30 cellular contexts compared by ENCODE assay signal in the genomic region with DNA sequence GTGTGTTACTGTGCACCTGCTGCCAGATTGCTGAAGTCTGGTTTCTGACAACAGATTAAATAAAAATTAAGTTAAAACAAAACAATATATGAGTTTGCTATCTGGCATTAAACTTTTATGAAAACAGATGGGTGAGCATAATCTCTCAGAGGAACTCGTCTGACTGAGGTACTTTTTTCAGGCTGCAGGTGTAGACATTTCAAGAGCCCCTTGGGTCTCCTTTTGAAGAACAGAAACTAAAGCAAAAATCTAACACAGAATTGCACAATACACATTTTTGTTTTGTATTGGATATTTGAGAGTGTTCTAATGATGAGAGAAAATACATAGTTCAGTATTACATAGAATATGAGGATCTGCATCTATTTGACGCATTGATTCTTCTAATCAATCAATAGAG.
"Had no signal": no experiment of that assay in that cellular context is flagged by ENCODE, and none has a peak within 500 bp of the region (broad histone marks: within the 10 kb centered on the region; RNA-seq: fewer than 3 reads in every experiment).

No MANE protein-coding gene starts in this region.

- H3K4me2 ChIP-seq: smooth muscle cell had no signal

- H3K36me3 ChIP-seq: neutrophil, ovary, right lobe of liver, spleen, suprapubic skin, tibial artery, transverse colon, upper lobe of right lung, uterus had no signal

- H3K27me3 ChIP-seq: neutrophil, ovary, right lobe of liver, spleen, suprapubic skin, testis, tibial artery, transverse colon, upper lobe of right lung, uterus had no signal

- H3K9me3 ChIP-seq: neutrophil, ovary, psoas muscle, right lobe of liver, spleen, suprapubic skin, testis, tibial artery, transverse colon, upper lobe of right lung, uterus had no signal

- H3K27ac ChIP-seq: neutrophil, ovary, parathyroid adenoma, psoas muscle, right lobe of liver, skin epidermis, spleen, suprapubic skin, testis, tibial artery, transverse colon, upper lobe of right lung, uterus had no signal

- H2AFZ ChIP-seq: parathyroid adenoma had no signal

- DNase-seq: naive thymus-derived CD8-positive, alpha-beta T cell; nephron progenitor cell; nucleus accumbens; ovary; posterior cingulate gyrus; psoas muscle; right cardiac atrium; right lobe of liver; spleen; stimulated activated CD4-positive, alpha-beta T cell treated with anti-CD3 and anti-CD28 coated beads, Interleukin-12 subunit alpha, Interleukin-12 subunit beta, amount 100 ng/mL, for 4 hours; stimulated activated CD4-positive, alpha-beta T cell treated with anti-CD3 and anti-CD28 coated beads, Interleukin-1b, Interleukin-23, amount 100 ng/mL, for 48 hours; stimulated activated CD4-positive, alpha-beta T cell treated with anti-CD3 and anti-CD28 coated beads, Interleukin-4, amount 100 ng/mL, for 1 hour; stimulated activated CD4-positive, alpha-beta T cell treated with anti-CD3 and anti-CD28 coated beads, Interleukin-4, amount 100 ng/mL, for 4 hours; stimulated activated CD8-positive, alpha-beta memory T cell treated with anti-CD3 and anti-CD28 coated beads, Interleukin-4, amount 100 ng/mL, for 48 hours; stimulated activated naive CD4-positive, alpha-beta T cell; stimulated activated naive CD8-positive, alpha-beta T cell treated with anti-CD3 and anti-CD28 coated beads, Interleukin-15, amount 100 ng/mL, for 72 hours; stimulated activated naive CD8-positive, alpha-beta T cell treated with anti-CD3 and anti-CD28 coated beads, Interleukin-15, Interleukin-2, amounts not matched to agents 100 U/mL and 50 U/mL, for 24 hours; substantia nigra; testis; tibial artery; transverse colon; upper lobe of right lung; uterus had no signal

- H3K4me1 ChIP-seq: parathyroid adenoma, psoas muscle, right lobe of liver, spleen, suprapubic skin, testis, tibial artery, transverse colon, upper lobe of right lung, uterus had no signal

- H3K9ac ChIP-seq: parathyroid adenoma had no signal

- H3K79me2 ChIP-seq: parathyroid adenoma had no signal

- H3K4me3 ChIP-seq: ovary, psoas muscle, right lobe of liver, skin epidermis, smooth muscle cell, spleen, suprapubic skin, testis, tibial artery, transverse colon, upper lobe of right lung, uterus had no signal

- ATAC-seq: naive thymus-derived CD8-positive, alpha-beta T cell; natural killer cell treated with Interleukin-12 subunit alpha and Interleukin-12 subunit beta and Interleukin-15 and Interleukin-18, amount 100 ng/mL, for 72 hours; psoas muscle; right cardiac atrium; right lobe of liver; stimulated activated memory B cell treated with anti-CD40 and anti-IgM and Interleukin-4, amounts not matched to agents 10 μg/mL and 1 μg/mL and 100 μg/mL, for 72 hours; stimulated activated naive CD8-positive, alpha-beta T cell treated with anti-CD3 and anti-CD28 coated beads, Interleukin-15, amount 100 ng/mL, for 72 hours; stimulated activated naive CD8-positive, alpha-beta T cell treated with anti-CD3 and anti-CD28 coated beads, Interleukin-15, Interleukin-2, amounts not matched to agents 100 U/mL and 50 U/mL, for 24 hours; upper lobe of right lung had no signal
